ENCODE assay signal across 13 cellular contexts in the genomic region with DNA sequence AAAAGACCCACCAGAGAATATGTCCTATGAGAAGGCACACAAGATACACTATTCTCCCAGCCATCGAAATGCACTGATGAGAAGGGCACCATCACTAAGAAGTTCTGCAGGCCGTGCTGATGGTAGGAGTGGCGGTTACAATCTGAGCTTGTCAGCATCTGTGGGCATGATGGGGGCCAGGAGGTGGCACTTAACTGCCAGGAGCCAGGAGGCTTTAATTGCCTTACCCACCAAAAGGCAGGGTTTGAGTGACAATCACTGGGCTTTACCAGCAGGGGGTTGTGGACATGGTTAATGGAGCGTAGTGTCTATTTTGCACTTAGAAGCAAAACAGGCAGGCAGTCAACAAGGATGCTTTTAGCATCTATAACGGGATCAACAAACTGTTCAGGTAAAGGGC. TPM values are rescaled to one million over a fixed set of nuclear protein-coding genes. Genes with fewer than 3 reads are reported as not detected.
DNase-seq lines count a peak whose midpoint lies in the region; ATAC-seq and TF ChIP-seq lines count a peak whose summit lies in the region.
"Had no signal": no experiment of that assay in that cellular context is flagged by ENCODE, and none has a peak within 500 bp of the region (broad histone marks: within the 10 kb centered on the region; RNA-seq: fewer than 3 reads in every experiment).

No MANE protein-coding gene starts in this region.

- DNase-seq in activated naive CD4-positive, alpha-beta T cell treated with anti-CD3 and anti-CD28 coated beads, Interleukin-2, amount 10 ng/mL, durations not matched to agents 7 days and 5 days: peak; percentile 47
- DNase-seq in activated naive CD4-positive, alpha-beta T cell (lab: John Stamatoyannopoulos, UW): no peak
- peak; percentile 41 for DNase-seq in NCI-H1092 (lab: John Stamatoyannopoulos, UW)
- DNase-seq in activated CD8-positive, alpha-beta T cell treated with anti-CD3 and anti-CD28 coated beads for 36 hours: peak; percentile 47
- DNase-seq in stimulated activated naive CD8-positive, alpha-beta T cell treated with anti-CD3 and anti-CD28 coated beads, Interleukin-15, amount 100 ng/mL, for 72 hours: peak; percentile 9 to 39
- DNase-seq: CD4-positive, alpha-beta memory T cell; NCI-H446; T-cell had no signal

- peaks cover 13% of the 10 kb centered on the region for H3K27me3 Mint-ChIP-seq in activated naive CD4-positive, alpha-beta T cell treated with anti-CD3 and anti-CD28 coated beads, Interleukin-2, amount 10 ng/mL, durations not matched to agents 7 days and 5 days
- H3K27me3 Mint-ChIP-seq in activated CD8-positive, alpha-beta T cell treated with anti-CD3 and anti-CD28 coated beads for 36 hours: no peaks in the 10 kb centered on the region
- H3K27me3 Mint-ChIP-seq in stimulated activated naive CD8-positive, alpha-beta T cell treated with anti-CD3 and anti-CD28 coated beads, Interleukin-15, amount 100 ng/mL, for 72 hours: no peaks in the 10 kb centered on the region
- H3K27me3 Mint-ChIP-seq: CD4-positive, alpha-beta memory T cell; natural killer cell treated with Interleukin-12 subunit alpha and Interleukin-12 subunit beta and Interleukin-15 and Interleukin-18, amount 100 ng/mL, for 72 hours; stimulated activated naive CD8-positive, alpha-beta T cell treated with anti-CD3 and anti-CD28 coated beads, Interleukin-15, Interleukin-2, amounts not matched to agents 100 ng/mL and 50 ng/mL, for 24 hours; T-cell had no signal

- no peak overlapping the region for H3K27ac Mint-ChIP-seq in activated naive CD4-positive, alpha-beta T cell treated with anti-CD3 and anti-CD28 coated beads, Interleukin-2, amount 10 ng/mL, durations not matched to agents 7 days and 5 days
- no peak overlapping the region for H3K27ac Mint-ChIP-seq in activated CD8-positive, alpha-beta T cell treated with anti-CD3 and anti-CD28 coated beads for 36 hours
- peak overlapping the region in 1 of 2 donors; percentile 44 for H3K27ac Mint-ChIP-seq in stimulated activated naive CD8-positive, alpha-beta T cell treated with anti-CD3 and anti-CD28 coated beads, Interleukin-15, amount 100 ng/mL, for 72 hours
- H3K27ac Mint-ChIP-seq: natural killer cell treated with Interleukin-12 subunit alpha and Interleukin-12 subunit beta and Interleukin-15 and Interleukin-18, amount 100 ng/mL, for 72 hours; stimulated activated naive CD8-positive, alpha-beta T cell treated with anti-CD3 and anti-CD28 coated beads, Interleukin-15, Interleukin-2, amounts not matched to agents 100 ng/mL and 50 ng/mL, for 24 hours; T-cell had no signal

- TF ChIP-seq CTCF in activated CD8-positive, alpha-beta T cell treated with anti-CD3 and anti-CD28 coated beads for 36 hours (IDR thresholded peaks at IDR 0.05): no peak

- intact Hi-C loops in activated CD8-positive, alpha-beta T cell treated with anti-CD3 and anti-CD28 coated beads for 36 hours (cut with micrococcal nuclease): no loop called here

- H3K36me3 Mint-ChIP-seq in activated naive CD4-positive, alpha-beta T cell treated with anti-CD3 and anti-CD28 coated beads, Interleukin-2, amount 10 ng/mL, durations not matched to agents 7 days and 5 days: no peaks in the 10 kb centered on the region
- peaks cover 4% of the 10 kb centered on the region for H3K36me3 Mint-ChIP-seq in activated CD8-positive, alpha-beta T cell treated with anti-CD3 and anti-CD28 coated beads for 36 hours (ENCODE audit: low read depth)
- H3K36me3 Mint-ChIP-seq: CD4-positive, alpha-beta memory T cell; natural killer cell treated with Interleukin-12 subunit alpha and Interleukin-12 subunit beta and Interleukin-15 and Interleukin-18, amount 100 ng/mL, for 72 hours had no signal

- CTCF ChIA-PET in activated naive CD4-positive, alpha-beta T cell treated with anti-CD3 and anti-CD28 coated beads, Interleukin-2, amount 10 ng/mL, durations not matched to agents 7 days and 5 days (lab: Charles Lee): no interaction called here
- CTCF ChIA-PET in activated CD8-positive, alpha-beta T cell treated with anti-CD3 and anti-CD28 coated beads for 36 hours (lab: Charles Lee): no interaction called here

- POLR2A ChIA-PET in activated CD8-positive, alpha-beta T cell treated with anti-CD3 and anti-CD28 coated beads for 36 hours (lab: Charles Lee): no interaction called here

- no peak overlapping the region for H3K4me3 Mint-ChIP-seq in activated naive CD4-positive, alpha-beta T cell treated with anti-CD3 and anti-CD28 coated beads, Interleukin-2, amount 10 ng/mL, durations not matched to agents 7 days and 5 days
- no peak overlapping the region for H3K4me3 Mint-ChIP-seq in activated CD8-positive, alpha-beta T cell treated with anti-CD3 and anti-CD28 coated beads for 36 hours
- no peak overlapping the region for H3K4me3 Mint-ChIP-seq in stimulated activated naive CD8-positive, alpha-beta T cell treated with anti-CD3 and anti-CD28 coated beads, Interleukin-15, amount 100 ng/mL, for 72 hours
- H3K4me3 Mint-ChIP-seq: CD4-positive, alpha-beta memory T cell; natural killer cell treated with Interleukin-12 subunit alpha and Interleukin-12 subunit beta and Interleukin-15 and Interleukin-18, amount 100 ng/mL, for 72 hours; stimulated activated naive CD8-positive, alpha-beta T cell treated with anti-CD3 and anti-CD28 coated beads, Interleukin-15, Interleukin-2, amounts not matched to agents 100 ng/mL and 50 ng/mL, for 24 hours; T-cell had no signal

- H3K9me3 Mint-ChIP-seq in activated naive CD4-positive, alpha-beta T cell treated with anti-CD3 and anti-CD28 coated beads, Interleukin-2, amount 10 ng/mL, durations not matched to agents 7 days and 5 days: peaks cover 3% of the 10 kb centered on the region
- peaks cover 6% of the 10 kb centered on the region for H3K9me3 Mint-ChIP-seq in activated CD8-positive, alpha-beta T cell treated with anti-CD3 and anti-CD28 coated beads for 36 hours
- H3K9me3 Mint-ChIP-seq in stimulated activated naive CD8-positive, alpha-beta T cell treated with anti-CD3 and anti-CD28 coated beads, Interleukin-15, amount 100 ng/mL, for 72 hours: no peaks in the 10 kb centered on the region
- H3K9me3 Mint-ChIP-seq: natural killer cell treated with Interleukin-12 subunit alpha and Interleukin-12 subunit beta and Interleukin-15 and Interleukin-18, amount 100 ng/mL, for 72 hours; stimulated activated naive CD8-positive, alpha-beta T cell treated with anti-CD3 and anti-CD28 coated beads, Interleukin-15, Interleukin-2, amounts not matched to agents 100 ng/mL and 50 ng/mL, for 24 hours had no signal

- H3K4me1 Mint-ChIP-seq in activated naive CD4-positive, alpha-beta T cell treated with anti-CD3 and anti-CD28 coated beads, Interleukin-2, amount 10 ng/mL, durations not matched to agents 7 days and 5 days: peaks cover 3% of the 10 kb centered on the region
- H3K4me1 Mint-ChIP-seq in activated CD8-positive, alpha-beta T cell treated with anti-CD3 and anti-CD28 coated beads for 36 hours (ENCODE audit: low read depth): no peaks in the 10 kb centered on the region
- no peaks in the 10 kb centered on the region for H3K4me1 Mint-ChIP-seq in stimulated activated naive CD8-positive, alpha-beta T cell treated with anti-CD3 and anti-CD28 coated beads, Interleukin-15, amount 100 ng/mL, for 72 hours
- H3K4me1 Mint-ChIP-seq: CD4-positive, alpha-beta memory T cell; T-cell had no signal

- peak; percentile 60 for ATAC-seq in activated CD8-positive, alpha-beta T cell treated with anti-CD3 and anti-CD28 coated beads for 36 hours
- ATAC-seq in stimulated activated naive CD8-positive, alpha-beta T cell treated with anti-CD3 and anti-CD28 coated beads, Interleukin-15, amount 100 ng/mL, for 72 hours: peak; percentile 72
- no peak for ATAC-seq in GM18520 (IDR thresholded peaks at IDR 0.05; ENCODE audit: unreplicated experiment)
- ATAC-seq in GM18517 (IDR thresholded peaks at IDR 0.05; ENCODE audit: unreplicated experiment): no peak
- no peak for ATAC-seq in HG02763 (IDR thresholded peaks at IDR 0.05; ENCODE audit: unreplicated experiment)
- ATAC-seq: natural killer cell treated with Interleukin-12 subunit alpha and Interleukin-12 subunit beta and Interleukin-15 and Interleukin-18, amount 100 ng/mL, for 72 hours had no signal

RNA-seq across cellular contexts. Expression of gene SQOR, which starts 16.0 kb away (rescaled TPM):
- 10 to 100 TPM; 84.3 to 87.3 TPM for total RNA-seq in activated CD8-positive, alpha-beta T cell treated with anti-CD3 and anti-CD28 coated beads for 36 hours

RNA-seq across cellular contexts. Expression of gene BLOC1S6, which starts 31.6 kb away (rescaled TPM):
- 10 to 100 TPM; 43.3 to 46.9 TPM for total RNA-seq in activated CD8-positive, alpha-beta T cell treated with anti-CD3 and anti-CD28 coated beads for 36 hours

Comparison
In these comparisons a context has a peak if more than half of its experiments do, and no peak if none do; other contexts are left out.
1. DNase-seq: peak in activated naive CD4-positive, alpha-beta T cell treated with anti-CD3 and anti-CD28 coated beads, Interleukin-2, amount 10 ng/mL, durations not matched to agents 7 days and 5 days (single experiment), NCI-H1092 (single experiment), activated CD8-positive, alpha-beta T cell treated with anti-CD3 and anti-CD28 coated beads for 36 hours (single experiment) and stimulated activated naive CD8-positive, alpha-beta T cell treated with anti-CD3 and anti-CD28 coated beads, Interleukin-15, amount 100 ng/mL, for 72 hours (2 of 2); none in activated naive CD4-positive, alpha-beta T cell (0 of 4).
2. ATAC-seq: peak in activated CD8-positive, alpha-beta T cell treated with anti-CD3 and anti-CD28 coated beads for 36 hours (single experiment) and stimulated activated naive CD8-positive, alpha-beta T cell treated with anti-CD3 and anti-CD28 coated beads, Interleukin-15, amount 100 ng/mL, for 72 hours (single experiment); none in GM18520 (single experiment), GM18517 (single experiment) and HG02763 (single experiment).